Comparison of ENCODE assay signal across 8 cellular contexts in the genomic region with DNA sequence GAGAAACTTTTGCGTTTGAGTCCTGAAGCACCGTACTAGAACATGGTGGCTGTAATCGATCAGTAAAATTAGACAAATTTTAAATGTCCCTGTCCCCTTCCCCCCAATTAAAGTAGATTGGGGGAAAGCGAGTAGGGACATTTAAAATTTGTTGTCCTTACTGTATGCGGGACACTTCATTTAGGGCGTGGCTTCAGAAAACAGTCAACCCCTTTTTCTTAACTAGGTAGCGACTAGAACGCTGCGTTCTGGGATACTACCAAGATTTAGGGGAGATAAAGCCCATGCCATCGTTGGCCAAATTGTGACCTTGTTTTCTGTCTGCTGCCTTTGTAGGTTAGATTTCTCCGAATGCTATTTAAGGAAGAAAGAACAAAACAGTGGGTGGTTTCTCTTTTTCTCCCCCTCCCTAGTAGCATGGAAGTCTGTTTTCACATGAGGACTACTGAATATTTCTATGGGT.
DNase-seq lines count a peak whose midpoint lies in the region; ATAC-seq and TF ChIP-seq lines count a peak whose summit lies in the region.

No MANE protein-coding gene starts in this region.

- H3K36me3 ChIP-seq in NT2/D1 (ENCODE audit: insufficient read depth, insufficient read length, low read length), result peaks cover 61% of the 10 kb centered on the region

- no peaks in the 10 kb centered on the region for H3K27me3 Mint-ChIP-seq in dendritic cell treated with granulocyte-macrophage colony-stimulating factor and Interleukin-4, amounts not matched to agents 40 ng/mL and 50 ng/mL, for 4 days
- H3K27me3 Mint-ChIP-seq in nephron (ENCODE audit: low read depth), result no peaks in the 10 kb centered on the region

- no peak for TF ChIP-seq CTCF in nephron (IDR thresholded peaks at IDR 0.05; ENCODE audit: unreplicated experiment in 3 of 3)
- no peak for TF ChIP-seq CTCF in GM13977 (IDR thresholded peaks at IDR 0.05; ENCODE audit: extremely low read depth, insufficient read depth, missing control alignments)

- H3K9me3 Mint-ChIP-seq in dendritic cell treated with granulocyte-macrophage colony-stimulating factor and Interleukin-4, amounts not matched to agents 40 ng/mL and 50 ng/mL, for 4 days, result no peaks in the 10 kb centered on the region
- H3K9me3 Mint-ChIP-seq in nephron, result no peaks in the 10 kb centered on the region

- H3K9me3 ChIP-seq in NT2/D1 (ENCODE audit: insufficient read depth, low read length), result no peaks in the 10 kb centered on the region

- peak overlapping the region; percentile 97 for H3K27ac Mint-ChIP-seq in dendritic cell treated with granulocyte-macrophage colony-stimulating factor and Interleukin-4, amounts not matched to agents 40 ng/mL and 50 ng/mL, for 4 days
- peak overlapping the region; percentile 45 to 88 (median 50) for H3K27ac Mint-ChIP-seq in nephron

- peak overlapping the region; percentile 94 for H3K9ac ChIP-seq in NT2/D1 (ENCODE audit: insufficient read length, low read depth)

- H3K4me3 ChIP-seq in NT2/D1 (ENCODE audit: insufficient read length, low read depth), result peak overlapping the region; percentile 84

- H3K4me1 Mint-ChIP-seq in dendritic cell treated with granulocyte-macrophage colony-stimulating factor and Interleukin-4, amounts not matched to agents 40 ng/mL and 50 ng/mL, for 4 days (ENCODE audit: low read depth), result peaks cover 20% of the 10 kb centered on the region
- peaks cover 36% of the 10 kb centered on the region for H3K4me1 Mint-ChIP-seq in nephron

- peak; percentile 11 for DNase-seq in NCI-H1105 treated with DMSO at 0.1 percent for 48 hours (lab: John Stamatoyannopoulos, UW)
- DNase-seq in NCI-H1105 (lab: John Stamatoyannopoulos, UW), result no peak
- DNase-seq in NT2/D1 (ENCODE audit: low read depth, low spot score), result no peak
- DNase-seq in GM13977 (ENCODE audit: low spot score), result no peak
- DNase-seq in NK-92 treated with Interleukin-12 subunit alpha and Interleukin-12 subunit beta, amount 100 ng/mL, for 24 hours (lab: John Stamatoyannopoulos, UW), result no peak

- no peaks in the 10 kb centered on the region for H3K27me3 ChIP-seq in NT2/D1 (ENCODE audit: insufficient read depth, insufficient read length)

- H3K4me1 ChIP-seq in NT2/D1 (ENCODE audit: insufficient read depth, insufficient read length), result no peaks in the 10 kb centered on the region

- in situ Hi-C loops in GM13977 (cut with MboI; ENCODE audit: low pct_unique_long_range_greater_than_20kb, low sequenced_read_pairs, unreplicated experiment), result no loop called here

- peak overlapping the region; percentile 90 for H3K4me3 Mint-ChIP-seq in dendritic cell treated with granulocyte-macrophage colony-stimulating factor and Interleukin-4, amounts not matched to agents 40 ng/mL and 50 ng/mL, for 4 days
- H3K4me3 Mint-ChIP-seq in nephron, result peak overlapping the region; percentile 93 to 99 (median 97)

- ATAC-seq in GM18868 (IDR thresholded peaks at IDR 0.05; ENCODE audit: unreplicated experiment), result no peak

- intact Hi-C loops in dendritic cell treated with granulocyte-macrophage colony-stimulating factor and Interleukin-4, amounts not matched to agents 40 ng/mL and 50 ng/mL, for 4 days (cut with micrococcal nuclease), result no loop called here

- peaks cover 35% of the 10 kb centered on the region for H3K36me3 Mint-ChIP-seq in dendritic cell treated with granulocyte-macrophage colony-stimulating factor and Interleukin-4, amounts not matched to agents 40 ng/mL and 50 ng/mL, for 4 days (ENCODE audit: low read depth)
- peaks cover 16% of the 10 kb centered on the region for H3K36me3 Mint-ChIP-seq in nephron (ENCODE audit: low read depth)
